1 cellular context compared by ENCODE assay signal in the genomic region with DNA sequence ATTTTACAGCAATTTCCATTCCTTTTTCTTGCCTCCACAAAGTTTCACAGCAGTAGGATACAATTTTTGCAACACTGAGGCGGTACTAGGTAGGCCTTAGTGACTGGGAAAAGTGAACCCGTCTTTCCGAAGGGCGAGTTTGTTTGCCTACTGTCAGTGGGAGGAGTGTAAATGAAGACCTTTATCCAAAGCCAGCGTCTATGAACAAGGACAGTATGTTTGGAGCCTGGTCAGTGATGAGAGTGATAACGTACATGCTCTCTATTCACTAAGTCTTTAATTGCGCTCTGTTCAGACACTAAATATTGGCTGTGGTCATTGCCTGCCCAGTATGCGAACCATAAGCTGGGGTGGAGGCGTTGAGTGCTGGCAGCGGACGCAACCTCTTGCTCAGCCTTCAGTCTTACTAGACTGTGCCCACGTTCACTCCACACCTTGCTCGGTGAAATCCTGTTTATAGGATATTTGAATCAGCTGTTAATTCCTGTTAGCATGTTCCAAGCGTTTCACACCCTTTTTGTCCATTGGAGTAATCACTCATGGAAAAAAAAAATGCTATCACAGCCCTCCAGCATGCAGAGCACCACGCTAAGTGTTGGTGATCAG.
TF ChIP-seq lines count a peak whose summit lies in the region.

No MANE protein-coding gene starts in this region.

TF ChIP-seq in K562, 482 proteins besides CTCF, POLR2A, EP300 and RAD21 (continued from another document):
- TF ChIP-seq, protein P1, sequence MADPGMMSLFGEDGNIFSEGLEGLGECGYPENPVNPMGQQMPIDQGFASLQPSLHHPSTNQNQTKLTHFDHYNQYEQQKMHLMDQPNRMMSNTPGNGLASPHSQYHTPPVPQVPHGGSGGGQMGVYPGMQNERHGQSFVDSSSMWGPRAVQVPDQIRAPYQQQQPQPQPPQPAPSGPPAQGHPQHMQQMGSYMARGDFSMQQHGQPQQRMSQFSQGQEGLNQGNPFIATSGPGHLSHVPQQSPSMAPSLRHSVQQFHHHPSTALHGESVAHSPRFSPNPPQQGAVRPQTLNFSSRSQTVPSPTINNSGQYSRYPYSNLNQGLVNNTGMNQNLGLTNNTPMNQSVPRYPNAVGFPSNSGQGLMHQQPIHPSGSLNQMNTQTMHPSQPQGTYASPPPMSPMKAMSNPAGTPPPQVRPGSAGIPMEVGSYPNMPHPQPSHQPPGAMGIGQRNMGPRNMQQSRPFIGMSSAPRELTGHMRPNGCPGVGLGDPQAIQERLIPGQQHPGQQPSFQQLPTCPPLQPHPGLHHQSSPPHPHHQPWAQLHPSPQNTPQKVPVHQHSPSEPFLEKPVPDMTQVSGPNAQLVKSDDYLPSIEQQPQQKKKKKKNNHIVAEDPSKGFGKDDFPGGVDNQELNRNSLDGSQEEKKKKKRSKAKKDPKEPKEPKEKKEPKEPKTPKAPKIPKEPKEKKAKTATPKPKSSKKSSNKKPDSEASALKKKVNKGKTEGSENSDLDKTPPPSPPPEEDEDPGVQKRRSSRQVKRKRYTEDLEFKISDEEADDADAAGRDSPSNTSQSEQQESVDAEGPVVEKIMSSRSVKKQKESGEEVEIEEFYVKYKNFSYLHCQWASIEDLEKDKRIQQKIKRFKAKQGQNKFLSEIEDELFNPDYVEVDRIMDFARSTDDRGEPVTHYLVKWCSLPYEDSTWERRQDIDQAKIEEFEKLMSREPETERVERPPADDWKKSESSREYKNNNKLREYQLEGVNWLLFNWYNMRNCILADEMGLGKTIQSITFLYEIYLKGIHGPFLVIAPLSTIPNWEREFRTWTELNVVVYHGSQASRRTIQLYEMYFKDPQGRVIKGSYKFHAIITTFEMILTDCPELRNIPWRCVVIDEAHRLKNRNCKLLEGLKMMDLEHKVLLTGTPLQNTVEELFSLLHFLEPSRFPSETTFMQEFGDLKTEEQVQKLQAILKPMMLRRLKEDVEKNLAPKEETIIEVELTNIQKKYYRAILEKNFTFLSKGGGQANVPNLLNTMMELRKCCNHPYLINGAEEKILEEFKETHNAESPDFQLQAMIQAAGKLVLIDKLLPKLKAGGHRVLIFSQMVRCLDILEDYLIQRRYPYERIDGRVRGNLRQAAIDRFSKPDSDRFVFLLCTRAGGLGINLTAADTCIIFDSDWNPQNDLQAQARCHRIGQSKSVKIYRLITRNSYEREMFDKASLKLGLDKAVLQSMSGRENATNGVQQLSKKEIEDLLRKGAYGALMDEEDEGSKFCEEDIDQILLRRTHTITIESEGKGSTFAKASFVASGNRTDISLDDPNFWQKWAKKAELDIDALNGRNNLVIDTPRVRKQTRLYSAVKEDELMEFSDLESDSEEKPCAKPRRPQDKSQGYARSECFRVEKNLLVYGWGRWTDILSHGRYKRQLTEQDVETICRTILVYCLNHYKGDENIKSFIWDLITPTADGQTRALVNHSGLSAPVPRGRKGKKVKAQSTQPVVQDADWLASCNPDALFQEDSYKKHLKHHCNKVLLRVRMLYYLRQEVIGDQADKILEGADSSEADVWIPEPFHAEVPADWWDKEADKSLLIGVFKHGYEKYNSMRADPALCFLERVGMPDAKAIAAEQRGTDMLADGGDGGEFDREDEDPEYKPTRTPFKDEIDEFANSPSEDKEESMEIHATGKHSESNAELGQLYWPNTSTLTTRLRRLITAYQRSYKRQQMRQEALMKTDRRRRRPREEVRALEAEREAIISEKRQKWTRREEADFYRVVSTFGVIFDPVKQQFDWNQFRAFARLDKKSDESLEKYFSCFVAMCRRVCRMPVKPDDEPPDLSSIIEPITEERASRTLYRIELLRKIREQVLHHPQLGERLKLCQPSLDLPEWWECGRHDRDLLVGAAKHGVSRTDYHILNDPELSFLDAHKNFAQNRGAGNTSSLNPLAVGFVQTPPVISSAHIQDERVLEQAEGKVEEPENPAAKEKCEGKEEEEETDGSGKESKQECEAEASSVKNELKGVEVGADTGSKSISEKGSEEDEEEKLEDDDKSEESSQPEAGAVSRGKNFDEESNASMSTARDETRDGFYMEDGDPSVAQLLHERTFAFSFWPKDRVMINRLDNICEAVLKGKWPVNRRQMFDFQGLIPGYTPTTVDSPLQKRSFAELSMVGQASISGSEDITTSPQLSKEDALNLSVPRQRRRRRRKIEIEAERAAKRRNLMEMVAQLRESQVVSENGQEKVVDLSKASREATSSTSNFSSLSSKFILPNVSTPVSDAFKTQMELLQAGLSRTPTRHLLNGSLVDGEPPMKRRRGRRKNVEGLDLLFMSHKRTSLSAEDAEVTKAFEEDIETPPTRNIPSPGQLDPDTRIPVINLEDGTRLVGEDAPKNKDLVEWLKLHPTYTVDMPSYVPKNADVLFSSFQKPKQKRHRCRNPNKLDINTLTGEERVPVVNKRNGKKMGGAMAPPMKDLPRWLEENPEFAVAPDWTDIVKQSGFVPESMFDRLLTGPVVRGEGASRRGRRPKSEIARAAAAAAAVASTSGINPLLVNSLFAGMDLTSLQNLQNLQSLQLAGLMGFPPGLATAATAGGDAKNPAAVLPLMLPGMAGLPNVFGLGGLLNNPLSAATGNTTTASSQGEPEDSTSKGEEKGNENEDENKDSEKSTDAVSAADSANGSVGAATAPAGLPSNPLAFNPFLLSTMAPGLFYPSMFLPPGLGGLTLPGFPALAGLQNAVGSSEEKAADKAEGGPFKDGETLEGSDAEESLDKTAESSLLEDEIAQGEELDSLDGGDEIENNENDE (IDR thresholded peaks at IDR 0.05; ENCODE audit: low read depth, low read length), result no peak
- TF ChIP-seq, protein P2, sequence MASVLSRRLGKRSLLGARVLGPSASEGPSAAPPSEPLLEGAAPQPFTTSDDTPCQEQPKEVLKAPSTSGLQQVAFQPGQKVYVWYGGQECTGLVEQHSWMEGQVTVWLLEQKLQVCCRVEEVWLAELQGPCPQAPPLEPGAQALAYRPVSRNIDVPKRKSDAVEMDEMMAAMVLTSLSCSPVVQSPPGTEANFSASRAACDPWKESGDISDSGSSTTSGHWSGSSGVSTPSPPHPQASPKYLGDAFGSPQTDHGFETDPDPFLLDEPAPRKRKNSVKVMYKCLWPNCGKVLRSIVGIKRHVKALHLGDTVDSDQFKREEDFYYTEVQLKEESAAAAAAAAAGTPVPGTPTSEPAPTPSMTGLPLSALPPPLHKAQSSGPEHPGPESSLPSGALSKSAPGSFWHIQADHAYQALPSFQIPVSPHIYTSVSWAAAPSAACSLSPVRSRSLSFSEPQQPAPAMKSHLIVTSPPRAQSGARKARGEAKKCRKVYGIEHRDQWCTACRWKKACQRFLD (CRISPR knock-in tag; IDR thresholded peaks at IDR 0.05), result no peak
- TF ChIP-seq XRCC3 (IDR thresholded peaks at IDR 0.05) (no peak), DIDO1 (tag; IDR thresholded peaks at IDR 0.05; ENCODE audit: low read depth) (no peak), EP400 (IDR thresholded peaks at IDR 0.05) (no peak), PML (IDR thresholded peaks at IDR 0.05; ENCODE audit: low read length) (no peak), ZNF143 (CRISPR knock-in tag; IDR thresholded peaks at IDR 0.05) (no peak), POLR2H (tag; IDR thresholded peaks at IDR 0.05; ENCODE audit: low read depth) (no peak), ZNF174 (CRISPR knock-in tag; IDR thresholded peaks at IDR 0.05) (no peak), ZNF282 (CRISPR knock-in tag; IDR thresholded peaks at IDR 0.05) (no peak)
- TF ChIP-seq, protein P3, sequence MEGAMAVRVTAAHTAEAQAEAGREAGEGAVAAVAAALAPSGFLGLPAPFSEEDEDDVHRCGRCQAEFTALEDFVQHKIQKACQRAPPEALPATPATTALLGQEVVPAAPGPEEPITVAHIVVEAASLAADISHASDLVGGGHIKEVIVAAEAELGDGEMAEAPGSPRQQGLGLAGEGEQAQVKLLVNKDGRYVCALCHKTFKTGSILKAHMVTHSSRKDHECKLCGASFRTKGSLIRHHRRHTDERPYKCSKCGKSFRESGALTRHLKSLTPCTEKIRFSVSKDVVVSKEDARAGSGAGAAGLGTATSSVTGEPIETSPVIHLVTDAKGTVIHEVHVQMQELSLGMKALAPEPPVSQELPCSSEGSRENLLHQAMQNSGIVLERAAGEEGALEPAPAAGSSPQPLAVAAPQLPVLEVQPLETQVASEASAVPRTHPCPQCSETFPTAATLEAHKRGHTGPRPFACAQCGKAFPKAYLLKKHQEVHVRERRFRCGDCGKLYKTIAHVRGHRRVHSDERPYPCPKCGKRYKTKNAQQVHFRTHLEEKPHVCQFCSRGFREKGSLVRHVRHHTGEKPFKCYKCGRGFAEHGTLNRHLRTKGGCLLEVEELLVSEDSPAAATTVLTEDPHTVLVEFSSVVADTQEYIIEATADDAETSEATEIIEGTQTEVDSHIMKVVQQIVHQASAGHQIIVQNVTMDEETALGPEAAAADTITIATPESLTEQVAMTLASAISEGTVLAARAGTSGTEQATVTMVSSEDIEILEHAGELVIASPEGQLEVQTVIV (CRISPR knock-in tag; IDR thresholded peaks at IDR 0.05; ENCODE audit: borderline replicate concordance), result no peak
- TF ChIP-seq, protein P4, sequence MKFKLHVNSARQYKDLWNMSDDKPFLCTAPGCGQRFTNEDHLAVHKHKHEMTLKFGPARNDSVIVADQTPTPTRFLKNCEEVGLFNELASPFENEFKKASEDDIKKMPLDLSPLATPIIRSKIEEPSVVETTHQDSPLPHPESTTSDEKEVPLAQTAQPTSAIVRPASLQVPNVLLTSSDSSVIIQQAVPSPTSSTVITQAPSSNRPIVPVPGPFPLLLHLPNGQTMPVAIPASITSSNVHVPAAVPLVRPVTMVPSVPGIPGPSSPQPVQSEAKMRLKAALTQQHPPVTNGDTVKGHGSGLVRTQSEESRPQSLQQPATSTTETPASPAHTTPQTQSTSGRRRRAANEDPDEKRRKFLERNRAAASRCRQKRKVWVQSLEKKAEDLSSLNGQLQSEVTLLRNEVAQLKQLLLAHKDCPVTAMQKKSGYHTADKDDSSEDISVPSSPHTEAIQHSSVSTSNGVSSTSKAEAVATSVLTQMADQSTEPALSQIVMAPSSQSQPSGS (CRISPR knock-in tag; IDR thresholded peaks at IDR 0.05), result no peak
